ENCODE assay signal across 8 cellular contexts in the genomic region with DNA sequence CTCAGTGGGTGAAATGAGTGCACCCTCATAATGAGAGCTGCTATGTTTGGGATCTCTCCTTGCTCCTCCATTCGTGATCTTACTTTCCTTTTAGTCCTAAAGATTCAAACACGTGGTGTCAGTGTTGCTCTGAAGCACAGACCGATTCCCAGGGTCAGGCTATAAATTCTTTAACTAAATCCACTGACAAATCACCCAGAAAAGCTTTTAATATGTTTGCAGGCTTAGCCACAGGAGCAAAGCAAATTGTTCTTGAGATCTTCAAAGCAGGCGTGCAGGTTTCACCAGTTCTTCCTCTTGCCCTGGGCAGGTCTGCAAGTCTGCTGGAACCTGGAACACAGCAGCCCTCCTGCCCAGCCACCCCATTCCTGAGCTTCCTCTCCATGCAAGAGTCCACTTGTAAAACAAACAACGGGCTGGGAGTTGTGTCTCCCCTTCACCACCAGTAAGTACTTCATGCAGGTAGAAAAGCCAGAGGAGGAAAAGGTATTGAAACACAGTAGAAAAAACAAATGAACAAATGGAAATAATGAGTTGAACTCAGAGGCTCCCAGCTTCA.
DNase-seq lines count a peak whose midpoint lies in the region; ATAC-seq and TF ChIP-seq lines count a peak whose summit lies in the region.

No MANE protein-coding gene starts in this region.

- H3K4me3 ChIP-seq in esophagus muscularis mucosa = no peak overlapping the region

- H3K27me3 ChIP-seq in esophagus muscularis mucosa = no peaks in the 10 kb centered on the region

- WGBS in esophagus muscularis mucosa = 28% methylated on average over 5 of the region's 5 CpGs

- no peaks in the 10 kb centered on the region for H3K9me3 ChIP-seq in esophagus muscularis mucosa

- peaks cover 0 to 10% (median 10%) of the 10 kb centered on the region in 4 donors for H3K4me1 ChIP-seq in esophagus muscularis mucosa

- TF ChIP-seq EP300 in esophagus muscularis mucosa (IDR thresholded peaks at IDR 0.05) = no peak

- ATAC-seq in GM21737 (IDR thresholded peaks at IDR 0.05; ENCODE audit: unreplicated experiment) = no peak
- ATAC-seq in GM21447 (IDR thresholded peaks at IDR 0.05; ENCODE audit: unreplicated experiment) = no peak
- no peak for ATAC-seq in GM18520 (IDR thresholded peaks at IDR 0.05; ENCODE audit: unreplicated experiment)

- H3K27ac ChIP-seq in esophagus muscularis mucosa (replicated peaks in 1 of 4) = no peak overlapping the region

- DNase-seq in ELR (ENCODE audit: low read depth) (peak; percentile 50), OCI-M1 (lab: John Stamatoyannopoulos, UW) (peak; percentile 70), esophagus muscularis mucosa (ENCODE audit: extremely low spot score) (peak; percentile 77), non-pigmented ciliary epithelial cell (ENCODE audit: low read depth) (peak; percentile 27), nucleus accumbens (lab: John Stamatoyannopoulos, UW) (no peak)

- intact Hi-C loops in esophagus muscularis mucosa (cut with DNase I) = loop anchor here (5.0 kb wide), 1 partner anchor 250 kb away; no protein-coding TSS in a partner anchor

- TF ChIP-seq POLR2A in esophagus muscularis mucosa (IDR thresholded peaks at IDR 0.05; ENCODE audit: low read depth) = no peak

- peak; percentile 25 to 44 (median 37) for TF ChIP-seq CTCF in esophagus muscularis mucosa (IDR thresholded peaks at IDR 0.05)

- H3K36me3 ChIP-seq in esophagus muscularis mucosa = no peaks in the 10 kb centered on the region

Comparison
In these comparisons a context has a peak if more than half of its experiments do, and no peak if none do; other contexts are left out.
1. DNase-seq: peak in ELR (single experiment), OCI-M1 (single experiment), esophagus muscularis mucosa (single experiment) and non-pigmented ciliary epithelial cell (single experiment); none in nucleus accumbens (0 of 56).